In the genomic region with DNA sequence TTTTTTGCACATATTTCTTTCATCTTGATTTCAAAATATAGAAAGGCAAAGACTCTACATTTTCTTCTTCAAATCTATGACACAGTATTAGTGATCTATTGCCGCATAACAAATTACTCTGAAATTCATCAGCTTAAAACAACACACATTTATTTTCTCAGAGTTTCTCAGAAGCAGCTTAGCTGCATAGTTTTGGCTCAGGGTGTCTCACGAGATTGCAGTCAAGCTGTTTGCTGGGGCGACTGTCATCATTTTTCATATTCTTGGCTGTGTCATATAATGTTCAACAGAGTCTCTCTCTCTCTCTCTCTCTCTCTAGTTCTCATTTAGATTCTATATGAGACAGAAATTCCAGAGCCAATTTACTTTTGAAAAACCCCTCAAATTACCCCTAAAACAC, we compare ENCODE assay signal across 21 cellular contexts.
"Had no signal": no experiment of that assay in that cellular context is flagged by ENCODE, and none has a peak within 500 bp of the region (broad histone marks: within the 10 kb centered on the region; RNA-seq: fewer than 3 reads in every experiment).

No MANE protein-coding gene starts in this region.

- H3K27ac ChIP-seq: foreskin keratinocyte, left lung, lower lobe of right lung, neural progenitor cell, parathyroid adenoma, psoas muscle, sigmoid colon, stomach had no signal

- H3K4me2 ChIP-seq: neural progenitor cell had no signal

- H3K4me3 Mint-ChIP-seq: immature natural killer cell, memory B cell, mesothelial cell of epicardium, natural killer cell, neural progenitor cell had no signal

- H3K27me3 Mint-ChIP-seq: memory B cell had no signal

- H3K27me3 ChIP-seq: foreskin keratinocyte, left lung, neural progenitor cell, sigmoid colon, stomach had no signal

- ATAC-seq: esophagus mucosa, foreskin keratinocyte, left lung, lower lobe of right lung, natural killer cell, psoas muscle had no signal

- H3K4me3 ChIP-seq: left lung, lower lobe of right lung, neural progenitor cell, psoas muscle, sigmoid colon, stomach had no signal

- H3K79me2 ChIP-seq: parathyroid adenoma had no signal

- H2AFZ ChIP-seq: neural progenitor cell, parathyroid adenoma had no signal

- H3K36me3 ChIP-seq: left lung, lower lobe of right lung, neural progenitor cell, sigmoid colon, stomach had no signal

- H3K27ac Mint-ChIP-seq: memory B cell, mesothelial cell of epicardium, neural progenitor cell had no signal

- DNase-seq: effector memory CD4-positive, alpha-beta T cell; foreskin keratinocyte; immature natural killer cell; left lung; lower lobe of right lung; natural killer cell; nucleus accumbens; psoas muscle; retina; sigmoid colon; small intestine; stimulated activated CD4-positive, alpha-beta T cell treated with anti-CD3 and anti-CD28 coated beads, Interleukin-12 subunit alpha, Interleukin-12 subunit beta, amount 100 ng/mL, for 4 hours; stimulated activated naive CD4-positive, alpha-beta T cell; stomach; substantia nigra; trophoblast cell had no signal

- H3K4me1 Mint-ChIP-seq: memory B cell had no signal

- H3K9me3 Mint-ChIP-seq: immature natural killer cell, memory B cell, neural progenitor cell had no signal

- H3K4me1 ChIP-seq: foreskin keratinocyte, left lung, lower lobe of right lung, parathyroid adenoma, psoas muscle, sigmoid colon, stomach had no signal

- H3K36me3 Mint-ChIP-seq: memory B cell, natural killer cell, neural progenitor cell had no signal

- H3K9me3 ChIP-seq: left lung, lower lobe of right lung, psoas muscle, sigmoid colon, stomach had no signal
